In the genomic region with DNA sequence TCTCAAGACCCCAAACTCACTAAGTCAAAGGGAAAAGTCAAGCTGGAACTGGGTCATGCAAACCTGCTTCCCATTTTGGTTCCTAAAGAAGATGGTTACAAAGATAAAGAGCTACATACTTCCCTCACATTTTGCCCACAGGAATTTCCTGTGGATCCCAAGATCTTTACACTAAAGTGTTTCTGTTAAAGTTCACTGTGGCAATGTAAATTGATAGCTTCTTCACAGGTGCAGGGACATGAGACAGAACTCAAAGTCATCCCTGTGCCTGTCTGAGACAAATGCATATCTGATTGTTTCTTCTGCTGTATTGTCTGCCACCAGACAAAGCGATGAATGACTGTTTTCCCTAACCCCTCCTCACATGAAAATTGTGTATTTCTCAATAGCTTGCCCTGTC, we compare ENCODE assay signal across 21 cellular contexts.
DNase-seq lines count a peak whose midpoint lies in the region.
"Had no signal": no experiment of that assay in that cellular context is flagged by ENCODE, and none has a peak within 500 bp of the region (broad histone marks: within the 10 kb centered on the region; RNA-seq: fewer than 3 reads in every experiment).

No MANE protein-coding gene starts in this region.

- H3K27ac ChIP-seq in neuronal stem cell (replicated peaks; ENCODE audit: low read length) (no peak overlapping the region), mesendoderm (ENCODE audit: low read depth, low read length) (no peak overlapping the region)
- H3K27ac ChIP-seq: RWPE1 had no signal

- peak overlapping the region; percentile 56 for H2AFZ ChIP-seq in neuronal stem cell (ENCODE audit: low read length)

- H2BK120ac ChIP-seq in neuronal stem cell (ENCODE audit: low read depth, low read length) (no peak overlapping the region), mesendoderm (ENCODE audit: low read depth, low read length) (no peak overlapping the region)

- H3K18ac ChIP-seq in neuronal stem cell (ENCODE audit: low read length) (no peak overlapping the region), mesendoderm (ENCODE audit: low read length) (no peak overlapping the region)

- WGBS in neuronal stem cell (ENCODE audit: extremely low coverage in 2 of 2, insufficient read length in 2 of 2, insufficient replicate concordance in 1 of 2), 2 donors, result no CpG with 5 or more reads among the region's 1 CpG
- no CpG with 5 or more reads among the region's 1 CpG for WGBS in mesendoderm (ENCODE audit: extremely low coverage, insufficient coverage, low lambda C conversion rate)

- no peak overlapping the region for H3K14ac ChIP-seq in neuronal stem cell (ENCODE audit: low read length)

- no peak overlapping the region for H4K8ac ChIP-seq in neuronal stem cell (ENCODE audit: low read depth, low read length)
- H4K8ac ChIP-seq in mesendoderm (ENCODE audit: low read depth, low read length), result no peak overlapping the region

- H3K79me1 ChIP-seq in neuronal stem cell (ENCODE audit: low read depth, low read length) (no peaks in the 10 kb centered on the region), mesendoderm (ENCODE audit: low read length) (no peaks in the 10 kb centered on the region)

- H3K36me3 ChIP-seq in neuronal stem cell (replicated peaks in 1 of 2; ENCODE audit: control insufficient read depth in 2 of 2, insufficient read depth in 2 of 2, low read length in 2 of 2) (no peaks in the 10 kb centered on the region), mesendoderm (ENCODE audit: control insufficient read depth, insufficient read depth, low read length) (no peaks in the 10 kb centered on the region)
- H3K36me3 ChIP-seq: HAP-1, MG63 had no signal

- H4K91ac ChIP-seq in neuronal stem cell (ENCODE audit: low read depth, low read length, poor library complexity), result no peak overlapping the region

- no peak overlapping the region for H3K56ac ChIP-seq in mesendoderm (ENCODE audit: low read length)

- H2BK15ac ChIP-seq in neuronal stem cell (ENCODE audit: low read length), result no peak overlapping the region
- H2BK15ac ChIP-seq in mesendoderm (replicated peaks; ENCODE audit: low read depth), result no peak overlapping the region

- no peak overlapping the region for H2AK5ac ChIP-seq in neuronal stem cell (ENCODE audit: low read depth, low read length)
- no peak overlapping the region for H2AK5ac ChIP-seq in mesendoderm (ENCODE audit: low read length)

- H3K4me1 ChIP-seq in neuronal stem cell (ENCODE audit: control insufficient read depth in 2 of 2, insufficient read depth in 1 of 2, low read depth in 1 of 2, low read length in 2 of 2), result no peaks in the 10 kb centered on the region
- no peaks in the 10 kb centered on the region for H3K4me1 ChIP-seq in mesendoderm (ENCODE audit: control insufficient read depth, low read depth, low read length)
- H3K4me1 ChIP-seq: HAP-1 had no signal

- H3K23ac ChIP-seq in neuronal stem cell (ENCODE audit: low read depth, low read length, poor library complexity) (no peak overlapping the region), mesendoderm (ENCODE audit: low read length) (no peak overlapping the region)

- H4K5ac ChIP-seq in mesendoderm (ENCODE audit: low read length), result no peak overlapping the region

- no peak overlapping the region for H2BK12ac ChIP-seq in neuronal stem cell (ENCODE audit: low read length)

- H3K9ac ChIP-seq in neuronal stem cell (ENCODE audit: low read depth, low read length, poor library complexity) (no peak overlapping the region), mesendoderm (ENCODE audit: low read length) (no peak overlapping the region)

- no peak overlapping the region for H3K4me3 ChIP-seq in neuronal stem cell (ENCODE audit: low read length in 2 of 2)
- no peak overlapping the region for H3K4me3 ChIP-seq in mesendoderm (ENCODE audit: low read length)
- H3K4me3 ChIP-seq: HAP-1, K562, MG63 had no signal

- H2BK5ac ChIP-seq in neuronal stem cell (ENCODE audit: low read length), result no peak overlapping the region
- no peak overlapping the region for H2BK5ac ChIP-seq in mesendoderm (ENCODE audit: low read length)

- H3K79me2 ChIP-seq in mesendoderm (ENCODE audit: control insufficient read depth, insufficient read depth, low read length), result no peaks in the 10 kb centered on the region

- H3K4me2 ChIP-seq in neuronal stem cell (ENCODE audit: insufficient read depth, low read length, poor library complexity, severe bottlenecking) (no peak overlapping the region), mesendoderm (ENCODE audit: low read length) (no peak overlapping the region)

- H3K9me3 ChIP-seq in neuronal stem cell (replicated peaks in 1 of 2; ENCODE audit: control insufficient read depth in 2 of 2, insufficient read depth in 1 of 2, low read depth in 1 of 2, low read length in 2 of 2), result no peaks in the 10 kb centered on the region
- H3K9me3 ChIP-seq: HAP-1, MG63 had no signal

- peak; percentile 14 for DNase-seq in EH (ENCODE audit: low read depth)
- peak; percentile 17 for DNase-seq in M059J (ENCODE audit: low read depth)
- DNase-seq in astrocyte of the hippocampus (ENCODE audit: low read depth, low spot score), result peak; percentile 2
- DNase-seq in neuronal stem cell (ENCODE audit: low spot score), result no peak
- DNase-seq in NCI-H187 (lab: John Stamatoyannopoulos, UW), result no peak
- DNase-seq in stimulated activated naive CD4-positive, alpha-beta T cell treated with Interleukin-2 at 50 U/mL for 16 hours (lab: John Stamatoyannopoulos, UW), result no peak
- no peak for DNase-seq in A172 (ENCODE audit: low spot score)
- DNase-seq in mesendoderm, result no peak
- DNase-seq: 8988T, Calu3, DMS79 treated with DMSO at 0.1 percent for 48 hours, HFFc6, Kasumi-1, MG63, NCI-H2029 treated with DMSO at 0.1 percent for 48 hours, NCI-H446 treated with DMSO at 0.1 percent for 48 hours, NCI-H526 treated with DMSO at 0.1 percent for 48 hours, SHP77 had no signal

- H3K27me3 ChIP-seq in neuronal stem cell (ENCODE audit: control insufficient read depth in 3 of 3, insufficient read depth in 3 of 3, low read depth in 1 of 3, low read length in 3 of 3), result no peaks in the 10 kb centered on the region
- no peaks in the 10 kb centered on the region for H3K27me3 ChIP-seq in mesendoderm (ENCODE audit: insufficient read depth, low read length, poor library complexity)
- H3K27me3 ChIP-seq: MG63 had no signal

- no peak overlapping the region for H3K4ac ChIP-seq in neuronal stem cell (ENCODE audit: low read length)
- H3K4ac ChIP-seq in mesendoderm (ENCODE audit: low read depth, low read length), result no peak overlapping the region

Comparison
In these comparisons a context has a peak if more than half of its experiments do, and no peak if none do; other contexts are left out.
1. DNase-seq: peak in EH (single experiment), M059J (single experiment) and astrocyte of the hippocampus (single experiment); none in neuronal stem cell (single experiment), NCI-H187 (0 of 2), stimulated activated naive CD4-positive, alpha-beta T cell treated with Interleukin-2 at 50 U/mL for 16 hours (single experiment), A172 (single experiment) and mesendoderm (single experiment).